Comparison of ENCODE assay signal across 27 cellular contexts in the genomic region with DNA sequence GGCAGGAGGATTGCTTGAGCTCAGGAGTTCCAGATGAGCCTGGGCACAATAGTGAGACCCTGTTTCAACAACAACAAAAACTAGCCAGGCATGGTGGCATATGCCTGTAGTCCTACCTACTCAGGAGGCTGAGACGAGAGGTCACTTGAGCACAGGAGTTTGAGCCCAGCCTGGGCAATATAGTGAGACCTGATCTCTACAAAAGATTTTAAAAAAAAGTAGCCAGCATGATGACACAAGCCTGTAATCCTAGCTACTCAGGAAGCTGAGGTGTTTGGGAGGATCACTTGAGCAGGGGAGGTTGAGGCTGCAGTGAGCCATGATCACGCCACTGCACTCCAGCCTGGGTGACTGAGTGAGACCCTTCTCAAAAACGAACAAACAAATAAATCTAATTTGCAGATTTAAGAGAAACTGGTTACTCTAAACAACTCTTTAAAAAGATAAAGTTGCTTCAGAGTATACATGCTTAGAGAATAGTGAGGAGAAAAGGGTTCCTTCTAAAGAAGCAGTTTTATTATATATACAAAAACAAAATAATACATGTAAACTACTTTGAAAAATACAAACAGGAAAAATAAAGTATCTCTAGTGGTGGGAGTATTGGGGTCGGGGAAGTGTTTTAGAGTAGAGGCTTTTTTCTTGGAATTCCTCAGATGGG.
"Had no signal": no experiment of that assay in that cellular context is flagged by ENCODE, and none has a peak within 500 bp of the region (broad histone marks: within the 10 kb centered on the region; RNA-seq: fewer than 3 reads in every experiment).

No MANE protein-coding gene starts in this region.

- H3K4me1 ChIP-seq: uterus had no signal

- H3K27ac ChIP-seq: epithelial cell of prostate, gastrocnemius medialis, left ventricle myocardium inferior, ovary, psoas muscle, sigmoid colon, thoracic aorta, uterus had no signal

- H3K36me3 ChIP-seq: gastrocnemius medialis, left ventricle myocardium inferior, ovary, sigmoid colon, thoracic aorta, uterus had no signal

- H3K9me3 ChIP-seq: gastrocnemius medialis, left ventricle myocardium inferior, ovary, psoas muscle, sigmoid colon, thoracic aorta, uterus had no signal

- H3K27ac Mint-ChIP-seq: activated CD8-positive, alpha-beta T cell treated with anti-CD3 and anti-CD28 coated beads for 36 hours; activated naive CD4-positive, alpha-beta T cell treated with anti-CD3 and anti-CD28 coated beads, Interleukin-2, amount 50 U/mL, for 24 hours; activated naive CD8-positive, alpha-beta T cell treated with anti-CD3 and anti-CD28 coated beads, Interleukin-2, amount 50 U/mL, for 24 hours; activated T-helper 2 cell treated with anti-CD3 and anti-CD28 coated beads, Interferon-gamma antibody, Interleukin-2, Interleukin-4, amounts not matched to agents 10 μg/mL and 5 μg/mL and 100 μg/mL, durations not matched to agents 14 hours and 24 hours and 36 hours; stimulated activated effector memory CD8-positive, alpha-beta T cell treated with anti-CD3 and anti-CD28 coated beads, Interleukin-12 subunit alpha, Interleukin-12 subunit beta, amount 100 ng/mL, for 72 hours; stimulated activated naive CD8-positive, alpha-beta T cell treated with anti-CD3 and anti-CD28 coated beads, Interleukin-15, Interleukin-2, amounts not matched to agents 100 ng/mL and 50 ng/mL, for 24 hours; type B pancreatic cell had no signal

- DNase-seq: activated CD4-positive, alpha-beta T cell treated with anti-CD3 and anti-CD28 coated beads for 1 hour; activated CD4-positive, alpha-beta T cell treated with anti-CD3 and anti-CD28 coated beads, Interleukin-2, amount 50 U/mL, for 1 hour; activated CD8-positive, alpha-beta T cell treated with anti-CD3 and anti-CD28 coated beads for 36 hours; activated naive CD8-positive, alpha-beta T cell treated with anti-CD3 and anti-CD28 coated beads, Interleukin-2, amount 50 U/mL, for 24 hours; activated T-cell treated with anti-CD3 and anti-CD28 coated beads, Interleukin-2, amount 50 U/mL, for 48 hours; amygdala; central memory CD4-positive, alpha-beta T cell; effector CD8-positive, alpha-beta T cell; gastrocnemius medialis; glutamatergic neuron; islet precursor cell; left ventricle myocardium inferior; naive B cell; ovary; psoas muscle; sigmoid colon; small intestine; stimulated activated CD4-positive, alpha-beta T cell treated with anti-CD3 and anti-CD28 coated beads, Interleukin-4, amount 100 ng/mL, for 24 hours; T1000; uterus had no signal

- H3K36me3 Mint-ChIP-seq: activated naive CD4-positive, alpha-beta T cell treated with anti-CD3 and anti-CD28 coated beads, Interleukin-2, amount 50 U/mL, for 24 hours; naive B cell; stimulated activated effector memory CD8-positive, alpha-beta T cell treated with anti-CD3 and anti-CD28 coated beads, Interleukin-12 subunit alpha, Interleukin-12 subunit beta, amount 100 ng/mL, for 72 hours; type B pancreatic cell had no signal

- ATAC-seq: activated CD8-positive, alpha-beta T cell treated with anti-CD3 and anti-CD28 coated beads for 36 hours; activated naive CD8-positive, alpha-beta T cell treated with anti-CD3 and anti-CD28 coated beads, Interleukin-2, amount 50 U/mL, for 24 hours; gastrocnemius medialis; psoas muscle; stimulated activated effector memory CD8-positive, alpha-beta T cell treated with anti-CD3 and anti-CD28 coated beads, Interleukin-12 subunit alpha, Interleukin-12 subunit beta, amount 100 ng/mL, for 72 hours had no signal

- H3K9me3 Mint-ChIP-seq: activated CD8-positive, alpha-beta T cell treated with anti-CD3 and anti-CD28 coated beads for 36 hours; activated naive CD4-positive, alpha-beta T cell treated with anti-CD3 and anti-CD28 coated beads, Interleukin-2, amount 50 U/mL, for 24 hours; activated naive CD8-positive, alpha-beta T cell treated with anti-CD3 and anti-CD28 coated beads, Interleukin-2, amount 50 U/mL, for 24 hours; activated T-helper 2 cell treated with anti-CD3 and anti-CD28 coated beads, Interferon-gamma antibody, Interleukin-2, Interleukin-4, amounts not matched to agents 10 μg/mL and 5 μg/mL and 100 μg/mL, durations not matched to agents 14 hours and 24 hours and 36 hours; naive B cell; stimulated activated effector memory CD8-positive, alpha-beta T cell treated with anti-CD3 and anti-CD28 coated beads, Interleukin-12 subunit alpha, Interleukin-12 subunit beta, amount 100 ng/mL, for 72 hours; stimulated activated naive CD8-positive, alpha-beta T cell treated with anti-CD3 and anti-CD28 coated beads, Interleukin-15, Interleukin-2, amounts not matched to agents 100 ng/mL and 50 ng/mL, for 24 hours; type B pancreatic cell had no signal

- H3K4me3 ChIP-seq: gastrocnemius medialis, left ventricle myocardium inferior, ovary, psoas muscle, sigmoid colon, thoracic aorta, uterus had no signal

- H3K4me3 Mint-ChIP-seq: activated CD8-positive, alpha-beta T cell treated with anti-CD3 and anti-CD28 coated beads for 36 hours; activated naive CD4-positive, alpha-beta T cell treated with anti-CD3 and anti-CD28 coated beads, Interleukin-2, amount 50 U/mL, for 24 hours; activated naive CD8-positive, alpha-beta T cell treated with anti-CD3 and anti-CD28 coated beads, Interleukin-2, amount 50 U/mL, for 24 hours; naive B cell; stimulated activated effector memory CD8-positive, alpha-beta T cell treated with anti-CD3 and anti-CD28 coated beads, Interleukin-12 subunit alpha, Interleukin-12 subunit beta, amount 100 ng/mL, for 72 hours; stimulated activated naive CD8-positive, alpha-beta T cell treated with anti-CD3 and anti-CD28 coated beads, Interleukin-15, Interleukin-2, amounts not matched to agents 100 ng/mL and 50 ng/mL, for 24 hours; type B pancreatic cell had no signal

- H3K27me3 Mint-ChIP-seq: activated naive CD4-positive, alpha-beta T cell treated with anti-CD3 and anti-CD28 coated beads, Interleukin-2, amount 50 U/mL, for 24 hours; stimulated activated naive CD8-positive, alpha-beta T cell treated with anti-CD3 and anti-CD28 coated beads, Interleukin-15, Interleukin-2, amounts not matched to agents 100 ng/mL and 50 ng/mL, for 24 hours; type B pancreatic cell had no signal

- H3K4me1 Mint-ChIP-seq: activated naive CD4-positive, alpha-beta T cell treated with anti-CD3 and anti-CD28 coated beads, Interleukin-2, amount 50 U/mL, for 24 hours; activated naive CD8-positive, alpha-beta T cell treated with anti-CD3 and anti-CD28 coated beads, Interleukin-2, amount 50 U/mL, for 24 hours; naive B cell had no signal

- H3K27me3 ChIP-seq: gastrocnemius medialis, ovary, sigmoid colon, uterus had no signal
